In the genomic region with DNA sequence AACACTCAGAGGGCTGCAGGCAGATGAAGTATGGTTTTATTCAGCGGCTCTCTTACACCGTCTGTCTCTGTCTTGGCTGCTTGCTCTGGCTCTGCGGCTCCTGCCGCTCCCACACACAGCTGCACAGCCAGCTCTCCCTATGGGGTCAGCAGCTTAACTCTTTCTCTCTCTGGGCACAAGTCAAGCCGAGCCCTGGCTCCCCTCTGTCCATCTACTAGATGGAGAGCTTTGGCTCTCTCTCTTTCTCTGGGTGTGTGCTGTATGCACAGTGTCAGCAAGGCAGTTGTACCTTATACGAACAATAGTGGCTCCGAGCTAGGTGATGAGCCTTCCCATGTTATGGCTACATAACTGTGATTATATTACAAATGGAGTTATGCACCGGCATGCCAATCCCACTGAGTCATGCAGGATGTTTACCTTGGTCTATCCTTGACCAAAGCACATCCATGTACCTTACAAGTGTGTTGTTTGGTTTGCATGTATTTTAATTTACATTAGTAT, we compare ENCODE assay signal across 9 cellular contexts. TPM values are rescaled to one million over a fixed set of nuclear protein-coding genes. Genes with fewer than 3 reads are reported as not detected.
DNase-seq lines count a peak whose midpoint lies in the region; ATAC-seq, FAIRE-seq and TF ChIP-seq lines count a peak whose summit lies in the region.
"Had no signal": no experiment of that assay in that cellular context is flagged by ENCODE, and none has a peak within 500 bp of the region (broad histone marks: within the 10 kb centered on the region; RNA-seq: fewer than 3 reads in every experiment).

No MANE protein-coding gene starts in this region.

- peaks cover 0 to 24% of the 10 kb centered on the region in 2 donors for H3K4me1 ChIP-seq in uterus

- no peak for ATAC-seq in HG02678 (IDR thresholded peaks at IDR 0.05; ENCODE audit: unreplicated experiment)

- no peak for TF ChIP-seq POLR2A in uterus (IDR thresholded peaks at IDR 0.05)

- no peaks in the 10 kb centered on the region for H3K36me3 ChIP-seq in bronchial epithelial cell (ENCODE audit: control insufficient read depth, insufficient read depth, low read length)
- H3K36me3 ChIP-seq in uterus, result no peaks in the 10 kb centered on the region

- H3K27me3 ChIP-seq in bronchial epithelial cell (ENCODE audit: control insufficient read depth, insufficient read depth, low read length) (no peaks in the 10 kb centered on the region), uterus (no peaks in the 10 kb centered on the region)

- intact Hi-C loops in uterus (cut with DNase I; ENCODE audit: low total_unique reads), result no loop called here

- H3K4me3 ChIP-seq in bronchial epithelial cell (ENCODE audit: low read depth, low read length) (no peak overlapping the region), uterus (no peak overlapping the region)

- no peak for FAIRE-seq in bronchial epithelial cell (lab: Jason Lieb, UNC)

- DNase-seq in NCI-H1092 treated with DMSO at 0.1 percent for 48 hours (lab: John Stamatoyannopoulos, UW) (peak; percentile 5), NCI-H1092 (lab: John Stamatoyannopoulos, UW) (no peak), bronchial epithelial cell (ENCODE audit: low read depth) (peak; percentile 94), kidney tubule cell (ENCODE audit: low spot score) (peak; percentile 84), uterus (peak; percentile 67 to 71), HuH-7 (ENCODE audit: low spot score) (no peak)
- no peak for DNase-seq in NK-92 treated with Interleukin-12 subunit alpha and Interleukin-12 subunit beta, amount 100 ng/mL, for 24 hours (lab: John Stamatoyannopoulos, UW)
- DNase-seq: activated CD4-positive, alpha-beta T cell treated with anti-CD3 and anti-CD28 coated beads, Interleukin-2, amount 50 U/mL, for 4 hours had no signal

- H3K27ac ChIP-seq in uterus, result peak overlapping the region; percentile 68 to 78

- H3K9me3 ChIP-seq in uterus, result no peaks in the 10 kb centered on the region

- TF ChIP-seq CTCF in bronchial epithelial cell (IDR thresholded peaks at IDR 0.05; ENCODE audit: insufficient read depth, low read length, severe bottlenecking) (no peak), uterus (IDR thresholded peaks at IDR 0.05) (no peak)

RNA-seq across cellular contexts. Expression of gene PPP2CA, which starts 19.3 kb away (rescaled TPM):
- total RNA-seq in bronchial epithelial cell (109 and 133 TPM in 2 replicates), uterus (100 to 1,000 TPM; 114 to 437 (median 226) TPM)

Comparison
In these comparisons a context has a peak if more than half of its experiments do, and no peak if none do; other contexts are left out.
1. DNase-seq: peak in NCI-H1092 treated with DMSO at 0.1 percent for 48 hours (single experiment), bronchial epithelial cell (single experiment), kidney tubule cell (single experiment) and uterus (2 of 2); none in NCI-H1092 (single experiment), NK-92 treated with Interleukin-12 subunit alpha and Interleukin-12 subunit beta, amount 100 ng/mL, for 24 hours (single experiment) and HuH-7 (single experiment).